9 cellular contexts compared by ENCODE assay signal in genomic region chr12:4268549-4269181, GRCh38. TPM values are rescaled to one million over a fixed set of nuclear protein-coding genes. Genes with fewer than 3 reads are reported as not detected.
DNase-seq lines count a peak whose midpoint lies in the region; ATAC-seq and TF ChIP-seq lines count a peak whose summit lies in the region.
"Had no signal": no experiment of that assay in that cellular context is flagged by ENCODE, and none has a peak within 500 bp of the region (broad histone marks: within the 10 kb centered on the region; RNA-seq: fewer than 3 reads in every experiment).

No MANE protein-coding gene starts in this region.

- WGBS in IMR-90 (ENCODE audit: extremely low coverage in 2 of 2, insufficient read length in 1 of 2), 2 experiments, result 0% methylated on average over 1 of the region's 26 CpGs; no CpG with 5 or more reads in 1 of the 2 experiments

- H3K9me3 ChIP-seq in IMR-90 (ENCODE audit: control insufficient read depth, insufficient read depth, low read length) (peaks cover 4% of the 10 kb centered on the region), parathyroid adenoma (ENCODE audit: control insufficient read depth, low read length) (no peaks in the 10 kb centered on the region)

- H2AFZ ChIP-seq in IMR-90 (replicated peaks; ENCODE audit: low read length, poor library complexity), result peak overlapping the region; percentile 48
- peak overlapping the region; percentile 42 for H2AFZ ChIP-seq in parathyroid adenoma

- no peak overlapping the region for H2AK5ac ChIP-seq in IMR-90 (ENCODE audit: low read depth, low read length)

- H4K20me1 ChIP-seq in IMR-90 (ENCODE audit: insufficient read depth, low read length), result no peaks in the 10 kb centered on the region

- H3K36me3 ChIP-seq in IMR-90 (ENCODE audit: control insufficient read depth, insufficient read depth, low read length) (no peaks in the 10 kb centered on the region), parathyroid adenoma (ENCODE audit: control insufficient read depth, insufficient read depth, low read length) (no peaks in the 10 kb centered on the region)

- no peak overlapping the region for H3K18ac ChIP-seq in IMR-90 (ENCODE audit: low read depth, low read length)

- H2BK120ac ChIP-seq in IMR-90 (ENCODE audit: low read depth, low read length), result no peak overlapping the region

- CTCF ChIA-PET in IMR-90 (lab: Yijun Ruan, JAX), result interaction anchor here (0.6 to 1.5 kb wide), 4 partner anchors 8 to 383 kb away, joined by 3 to 4 read pairs (median 4); no protein-coding TSS in a partner anchor

- H3K27ac ChIP-seq in IMR-90 (ENCODE audit: insufficient read depth, low read length), result no peak overlapping the region
- no peak overlapping the region for H3K27ac ChIP-seq in parathyroid adenoma

- no peak overlapping the region for H4K8ac ChIP-seq in IMR-90 (ENCODE audit: low read depth in 2 of 2, low read length in 2 of 2)

- intact Hi-C loops in IMR-90 (cut with micrococcal nuclease), result no loop called here

- no peaks in the 10 kb centered on the region for H3K9me1 ChIP-seq in IMR-90 (ENCODE audit: insufficient read depth, low read length)

- H3K14ac ChIP-seq in IMR-90 (replicated peaks; ENCODE audit: low read depth, low read length), result no peak overlapping the region

- peaks cover 3% of the 10 kb centered on the region; the same call in 1 of the 2 replicates for H3K4me1 ChIP-seq in IMR-90 (ENCODE audit: control insufficient read depth, insufficient read depth, low read length)
- H3K4me1 ChIP-seq in parathyroid adenoma, result peaks cover 12% of the 10 kb centered on the region

- no peak overlapping the region for H4K5ac ChIP-seq in IMR-90 (ENCODE audit: low read depth, low read length)

- TF ChIP-seq RAD21 in IMR-90 (IDR thresholded peaks at IDR 0.05; ENCODE audit: low read length), result no peak

- H3K79me2 ChIP-seq in parathyroid adenoma, result no peaks in the 10 kb centered on the region

- H2BK5ac ChIP-seq in IMR-90 (ENCODE audit: low read depth, low read length, poor library complexity, severe bottlenecking), result no peak overlapping the region

- no peak overlapping the region for H3K56ac ChIP-seq in IMR-90 (ENCODE audit: extremely low read depth, insufficient read depth, low read length)

- no peak for ATAC-seq in IMR-90 (ENCODE audit: low read depth)
- ATAC-seq in HG02840 (IDR thresholded peaks at IDR 0.05; ENCODE audit: low FRiP score, unreplicated experiment), result no peak

- H3K4ac ChIP-seq in IMR-90 (ENCODE audit: low read depth, low read length), result no peak overlapping the region

- no peak overlapping the region for H2BK20ac ChIP-seq in IMR-90 (ENCODE audit: low read depth, low read length)

- H3K23ac ChIP-seq in IMR-90 (ENCODE audit: low read depth, low read length), result no peak overlapping the region

- H3K27me3 ChIP-seq in IMR-90 (ENCODE audit: control insufficient read depth, insufficient read depth, low read length), result peaks cover 76% of the 10 kb centered on the region
- no peaks in the 10 kb centered on the region for H3K27me3 ChIP-seq in parathyroid adenoma (ENCODE audit: control insufficient read depth, insufficient read depth, low read length)

- DNase-seq in IMR-90, result no peak
- DNase-seq in activated CD4-positive, alpha-beta T cell treated with anti-CD3 and anti-CD28 coated beads, Interleukin-2, amount 50 U/mL, for 4 hours, result peak; percentile 40 to 46
- DNase-seq in epithelial cell of esophagus (ENCODE audit: low read depth), result no peak
- no peak for DNase-seq in DMS114 treated with DMSO at 0.1 percent for 48 hours (lab: John Stamatoyannopoulos, UW; ENCODE audit: unreplicated experiment)
- no peak for DNase-seq in cortex of kidney (lab: John Stamatoyannopoulos, UW)
- DNase-seq in NCI-H2196 (lab: John Stamatoyannopoulos, UW; ENCODE audit: unreplicated experiment), result no peak

- dilution Hi-C loops in IMR-90 (cut with HindIII; ENCODE audit: low sequenced_read_pairs, unreplicated experiment), result no loop called here

- H3K4me3 ChIP-seq in IMR-90 (ENCODE audit: insufficient read depth, low read depth, low read length) (peak overlapping the region; percentile 29), epithelial cell of esophagus (ENCODE audit: low read length) (peak overlapping the region; percentile 46), parathyroid adenoma (ENCODE audit: low read depth, low read length) (peak overlapping the region; percentile 62)

- H4K91ac ChIP-seq in IMR-90 (ENCODE audit: insufficient read depth, low read depth, low read length), result no peak overlapping the region

- no peak overlapping the region for H2AK9ac ChIP-seq in IMR-90 (replicated peaks; ENCODE audit: low read depth, low read length, poor library complexity)

- TF ChIP-seq CTCF in IMR-90 (conservative IDR thresholded peaks at IDR 0.05; ENCODE audit: low read depth, low read length) (no peak), epithelial cell of esophagus (IDR thresholded peaks at IDR 0.05; ENCODE audit: insufficient read depth, low read depth, low read length, missing control alignments) (no peak), parathyroid adenoma (IDR thresholded peaks at IDR 0.05) (no peak)

- H2BK15ac ChIP-seq in IMR-90 (ENCODE audit: low read depth, low read length), result no peak overlapping the region

- H3K4me2 ChIP-seq in IMR-90 (ENCODE audit: low read depth, low read length) (peak overlapping the region; percentile 74), parathyroid adenoma (ENCODE audit: low read length) (peak overlapping the region; percentile 67)

- BruUV-seq in IMR-90 (replicated peaks; lab: Mats Ljungman, UMichigan), result no TSS peak

- POLR2A ChIA-PET in IMR-90 (lab: Charles Lee; ENCODE audit: unreplicated experiment), result interaction anchor here (0.6 kb wide), 1 partner anchor 105 kb away, joined by 6 read pairs; no protein-coding TSS in a partner anchor

- no peaks in the 10 kb centered on the region for H3K79me1 ChIP-seq in IMR-90 (ENCODE audit: low read depth in 1 of 2, low read length in 2 of 2)

- H3K9ac ChIP-seq in IMR-90 (ENCODE audit: low read depth, low read length) (no peak overlapping the region), parathyroid adenoma (no peak overlapping the region)

- in situ Hi-C loops in IMR-90 (cut with MboI; ENCODE audit: low sequenced_read_pairs), result no loop called here

- TF ChIP-seq POLR2A in IMR-90 (IDR thresholded peaks at IDR 0.05; ENCODE audit: low read depth, low read length), result no peak

TF ChIP-seq in IMR-90, 13 proteins besides CTCF, POLR2A, EP300 and RAD21:
- no peak for TF ChIP-seq BHLHE40 (IDR thresholded peaks at IDR 0.05; ENCODE audit: low read depth, low read length)
- no peak for TF ChIP-seq MXI1 (IDR thresholded peaks at IDR 0.05; ENCODE audit: borderline replicate concordance, low read depth, low read length)
- no peak for TF ChIP-seq CHD1 (IDR thresholded peaks at IDR 0.05; ENCODE audit: low read depth, low read length)
- no peak for TF ChIP-seq RFX5 (IDR thresholded peaks at IDR 0.05; ENCODE audit: low read depth, low read length)
- no peak for TF ChIP-seq ELK1 (IDR thresholded peaks at IDR 0.05; ENCODE audit: borderline replicate concordance, low read depth, low read length)
- no peak for TF ChIP-seq SMC3 (IDR thresholded peaks at IDR 0.05; ENCODE audit: low read depth, low read length)
- TF ChIP-seq MAFK (IDR thresholded peaks at IDR 0.05; ENCODE audit: low read depth, low read length), result no peak
- no peak for TF ChIP-seq MAZ (IDR thresholded peaks at IDR 0.05; ENCODE audit: borderline replicate concordance, low read depth, low read length)
- no peak for TF ChIP-seq CEBPB (IDR thresholded peaks at IDR 0.05; ENCODE audit: low read depth, low read length)
- TF ChIP-seq USF2 (IDR thresholded peaks at IDR 0.05; ENCODE audit: low read depth, low read length), result no peak

RNA-seq across cellular contexts. Expression of gene CCND2, which starts 4.9 kb away (rescaled TPM):
- 2.3 and 2.8 TPM in 2 replicates for total RNA-seq in IMR-90 (2012; rRNA removed)
- polyA plus RNA-seq in IMR-90 (2012; rRNA removed), result 0.73 and 1.1 TPM in 2 replicates
- polyA plus RNA-seq in IMR-90 (2012; cell fraction: cytosol; rRNA removed), result 0.54 and 0.88 TPM in 2 replicates
- polyA plus RNA-seq in IMR-90 (2012; cell fraction: nucleus; rRNA removed; ENCODE audit: low replicate concordance), result 0.37 and 0.96 TPM in 2 replicates
- total RNA-seq: RPMI7951 had no signal

RNA-seq across cellular contexts. Expression of gene TIGAR, which starts 52.3 kb away (rescaled TPM):
- 7.3 and 13.9 TPM in 2 replicates for total RNA-seq in IMR-90 (2012; rRNA removed)
- polyA plus RNA-seq in IMR-90 (2012; rRNA removed), result 9.2 and 13.7 TPM in 2 replicates
- 1.3 and 2.7 TPM in 2 replicates for polyA plus RNA-seq in IMR-90 (2012; cell fraction: cytosol; rRNA removed)
- polyA plus RNA-seq in IMR-90 (2012; cell fraction: nucleus; rRNA removed; ENCODE audit: low replicate concordance), result 0.30 and 5.4 TPM in 2 replicates

Comparison
In these comparisons a context has a peak if more than half of its experiments do, and no peak if none do; other contexts are left out.
1. DNase-seq: peak in activated CD4-positive, alpha-beta T cell treated with anti-CD3 and anti-CD28 coated beads, Interleukin-2, amount 50 U/mL, for 4 hours (2 of 2); none in IMR-90 (single experiment), epithelial cell of esophagus (single experiment), DMS114 treated with DMSO at 0.1 percent for 48 hours (single experiment), cortex of kidney (single experiment) and NCI-H2196 (single experiment).
2. Peak in every context shown above with its lines, with median percentiles within 50 percentile points of each other: H3K4me3 ChIP-seq.